ENCODE assay signal across 8 cellular contexts in genomic region chr1:1908506-1908791, GRCh38. TPM values are rescaled to one million over a fixed set of nuclear protein-coding genes. Genes with fewer than 3 reads are reported as not detected.
DNase-seq lines count a peak whose midpoint lies in the region; ATAC-seq and TF ChIP-seq lines count a peak whose summit lies in the region.

No MANE protein-coding gene starts in this region.

- H3K4me1 Mint-ChIP-seq in endothelial cell (ENCODE audit: unreplicated experiment) = peaks cover 10% of the 10 kb centered on the region

- H3K27ac ChIP-seq in A673 (ENCODE audit: low read depth, low read length, poor library complexity, severe bottlenecking) = peak overlapping the region; percentile 88
- peak overlapping the region; percentile 42 for H3K27ac ChIP-seq in RWPE2 (ENCODE audit: poor library complexity, severe bottlenecking)
- peak overlapping the region; percentile 76 for H3K27ac ChIP-seq in rectal smooth muscle tissue (ENCODE audit: low read depth, low read length)

- H3K27ac Mint-ChIP-seq in endothelial cell (ENCODE audit: unreplicated experiment) = no peak overlapping the region

- CTCF ChIA-PET in A673 (lab: Charles Lee) = interaction anchor here (0.6 to 1.9 kb wide), 7 partner anchors 81 to 486 kb away, joined by 3 to 7 read pairs (median 4); no protein-coding TSS in a partner anchor

- peak overlapping the region; percentile 51 for H3K9ac ChIP-seq in rectal smooth muscle tissue (ENCODE audit: low read length)

- H3K4me1 ChIP-seq in A673 (ENCODE audit: insufficient read depth, low read length, poor library complexity, severe bottlenecking) = peaks cover 5% of the 10 kb centered on the region
- peaks cover 19% of the 10 kb centered on the region for H3K4me1 ChIP-seq in RWPE2 (ENCODE audit: insufficient read depth, poor library complexity, severe bottlenecking)
- peaks cover 4% of the 10 kb centered on the region for H3K4me1 ChIP-seq in rectal smooth muscle tissue (ENCODE audit: control insufficient read depth, insufficient read depth, low read length)

- H3K4me3 Mint-ChIP-seq in endothelial cell (ENCODE audit: unreplicated experiment) = no peak overlapping the region

- BruUV-seq in A673 (replicated peaks; lab: Mats Ljungman, UMichigan) = no TSS peak

- ATAC-seq in GM21576 (IDR thresholded peaks at IDR 0.05; ENCODE audit: unreplicated experiment) (peak; percentile 12), RWPE2 (ENCODE audit: low read depth) (peak; percentile 11)

- H3K36me3 Mint-ChIP-seq in endothelial cell (ENCODE audit: low read depth, unreplicated experiment) = peaks cover 3% of the 10 kb centered on the region

- no peak for DNase-seq in A673 (ENCODE audit: low spot score)
- no peak for DNase-seq in RWPE2 (ENCODE audit: low spot score)
- no peak for DNase-seq in fibroblast of mammary gland (ENCODE audit: low read depth)
- DNase-seq in NCI-H187 (lab: John Stamatoyannopoulos, UW) = no peak
- DNase-seq in endothelial cell (ENCODE audit: low spot score) = no peak
- no peak for DNase-seq in DMS 273 treated with DMSO at 0.1 percent for 48 hours (lab: John Stamatoyannopoulos, UW)

- H3K27me3 Mint-ChIP-seq in endothelial cell (ENCODE audit: unreplicated experiment) = peaks cover 11% of the 10 kb centered on the region

- H3K27me3 ChIP-seq in A673 (replicated peaks; ENCODE audit: insufficient read depth, low read depth, low read length, poor library complexity) (no peaks in the 10 kb centered on the region), RWPE2 (ENCODE audit: insufficient read depth, poor library complexity, severe bottlenecking) (no peaks in the 10 kb centered on the region), rectal smooth muscle tissue (ENCODE audit: control insufficient read depth, insufficient read depth, low read length) (no peaks in the 10 kb centered on the region)

- H3K9me3 Mint-ChIP-seq in endothelial cell (ENCODE audit: unreplicated experiment) = no peaks in the 10 kb centered on the region

- H3K36me3 ChIP-seq in A673 (ENCODE audit: insufficient read depth, low read length, poor library complexity, severe bottlenecking) = no peaks in the 10 kb centered on the region
- no peaks in the 10 kb centered on the region for H3K36me3 ChIP-seq in RWPE2 (ENCODE audit: low read depth)
- no peaks in the 10 kb centered on the region for H3K36me3 ChIP-seq in rectal smooth muscle tissue (ENCODE audit: control insufficient read depth, insufficient read depth, low read length)

- intact Hi-C loops in A673 (cut with micrococcal nuclease; ENCODE audit: unreplicated experiment) = loop anchor here (5.0 kb wide), 2 partner anchors 131 to 186 kb away; partner anchors contain the start of genes CDK11A and NADK

- H3K9me3 ChIP-seq in A673 (ENCODE audit: low read depth, low read length, poor library complexity, severe bottlenecking) = no peaks in the 10 kb centered on the region
- no peaks in the 10 kb centered on the region for H3K9me3 ChIP-seq in RWPE2 (ENCODE audit: severe bottlenecking)

- H3K4me3 ChIP-seq in A673 (ENCODE audit: low read depth, low read length, poor library complexity, severe bottlenecking) (peak overlapping the region; percentile 81), RWPE2 (ENCODE audit: severe bottlenecking) (peak overlapping the region; percentile 49), fibroblast of mammary gland (ENCODE audit: control insufficient read depth, low read depth, low read length) (peak overlapping the region; percentile 58), rectal smooth muscle tissue (ENCODE audit: low read length) (peak overlapping the region; percentile 65)

- TF ChIP-seq CTCF in A673 (conservative IDR thresholded peaks at IDR 0.05; ENCODE audit: low read depth, low read length) (no peak), RWPE2 (IDR thresholded peaks at IDR 0.05; ENCODE audit: poor library complexity, severe bottlenecking) (no peak), fibroblast of mammary gland (conservative IDR thresholded peaks at IDR 0.05; ENCODE audit: control insufficient read depth, insufficient read depth, low read depth, low read length) (no peak), endothelial cell (IDR thresholded peaks at IDR 0.05; ENCODE audit: unreplicated experiment) (no peak)

- POLR2A ChIA-PET in A673 (lab: Charles Lee; ENCODE audit: low non-redundant PET) = interaction anchor here (0.6 kb wide), 2 partner anchors 128 to 480 kb away, joined by 3 to 5 read pairs; no protein-coding TSS in a partner anchor

RNA-seq across cellular contexts. Expression of gene CALML6, which starts 6.6 kb away (rescaled TPM):
- total RNA-seq in A673 (2021) (0.28 TPM in 1 of 2 replicates, not detected in the other), endothelial cell (ENCODE audit: unreplicated experiment) (0.64 TPM)

RNA-seq across cellular contexts. Expression of gene TMEM52, which starts 10.6 kb away (rescaled TPM):
- total RNA-seq in A673 (2021) (4.1 and 10.3 TPM in 2 replicates), endothelial cell (ENCODE audit: unreplicated experiment) (0.92 TPM)

RNA-seq across cellular contexts. Expression of gene GNB1, which starts 17.6 kb away (rescaled TPM):
- total RNA-seq in A673 (2021) (610 and 611 TPM in 2 replicates), endothelial cell (ENCODE audit: unreplicated experiment) (427 TPM)
